ENCODE assay signal across 36 cellular contexts in the genomic region with DNA sequence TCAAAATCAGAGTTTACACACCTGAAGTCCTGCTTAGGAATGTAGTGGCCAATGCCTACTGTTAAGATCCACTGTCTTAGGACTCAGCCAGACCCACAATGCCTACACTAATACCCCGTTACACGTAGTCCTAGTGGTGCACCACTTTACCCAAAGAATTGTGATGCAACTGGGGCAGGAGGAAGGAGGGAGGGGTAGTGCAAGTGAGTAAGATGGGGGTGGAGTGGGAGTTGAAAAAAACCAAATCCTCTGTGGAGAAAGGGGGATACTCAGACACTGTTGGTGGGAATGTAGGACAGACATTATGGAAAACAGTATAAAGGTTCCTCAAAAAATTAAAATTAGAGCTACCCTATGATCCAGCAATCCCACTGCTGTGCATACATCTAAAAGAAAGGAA. TPM values are rescaled to one million over a fixed set of nuclear protein-coding genes. Genes with fewer than 3 reads are reported as not detected.
"Had no signal": no experiment of that assay in that cellular context is flagged by ENCODE, and none has a peak within 500 bp of the region (broad histone marks: within the 10 kb centered on the region; RNA-seq: fewer than 3 reads in every experiment).

No MANE protein-coding gene starts in this region.

- ATAC-seq: activated CD4-positive, alpha-beta T cell treated with anti-CD3 and anti-CD28 coated beads for 36 hours; activated CD4-positive, CD25-positive, alpha-beta regulatory T cell treated with anti-CD3 and anti-CD28 coated beads, Interleukin-2, amount 50 U/mL, for 24 hours; activated CD8-positive, alpha-beta memory T cell treated with anti-CD3 and anti-CD28 coated beads, Interleukin-2, amount 10 ng/mL, durations not matched to agents 7 days and 5 days; activated CD8-positive, alpha-beta T cell treated with anti-CD3 and anti-CD28 coated beads, Interleukin-2, amount 10 ng/mL, durations not matched to agents 7 days and 5 days; activated naive CD4-positive, alpha-beta T cell treated with anti-CD3 and anti-CD28 coated beads, Interleukin-2, amount 50 U/mL, for 72 hours; activated T-cell treated with anti-CD3 and anti-CD28 coated beads, Interleukin-2, amount 50 U/mL, for 4 hours; activated T-cell treated with anti-CD3 and anti-CD28 coated beads, Interleukin-2, amount 50 U/mL, for 72 hours; activated T-helper 17 cell treated with anti-CD3 and anti-CD28 coated beads, Interleukin-2, amount 50 U/mL, for 72 hours; body of pancreas; WTC11 had no signal

- H3K36me3 ChIP-seq: adrenal gland, brain microvascular endothelial cell, breast epithelium, cardiac muscle cell, WERI-Rb-1 had no signal

- H3K4me1 ChIP-seq: adrenal gland, body of pancreas, breast epithelium had no signal

- H3K27me3 ChIP-seq: adrenal gland, body of pancreas, brain microvascular endothelial cell, breast epithelium, cardiac muscle cell had no signal

- H3K4me3 ChIP-seq: adrenal gland, body of pancreas, breast epithelium, cardiac muscle cell had no signal

- H3K9me3 ChIP-seq: adrenal gland, body of pancreas, breast epithelium had no signal

- H3K27ac ChIP-seq: adrenal gland, body of pancreas, brain microvascular endothelial cell, breast epithelium, cardiac muscle cell, WERI-Rb-1 had no signal

- DNase-seq: activated CD4-positive, alpha-beta memory T cell treated with anti-CD3 and anti-CD28 coated beads, Interleukin-2, amount 10 ng/mL, durations not matched to agents 7 days and 5 days; activated CD4-positive, alpha-beta T cell treated with anti-CD3 and anti-CD28 coated beads for 1 hour; activated CD4-positive, alpha-beta T cell treated with anti-CD3 and anti-CD28 coated beads for 36 hours; activated CD4-positive, alpha-beta T cell treated with anti-CD3 and anti-CD28 coated beads for 48 hours; activated CD4-positive, alpha-beta T cell treated with anti-CD3 and anti-CD28 coated beads, Interleukin-2, amount 10 ng/mL, durations not matched to agents 7 days and 5 days; activated CD4-positive, alpha-beta T cell treated with anti-CD3 and anti-CD28 coated beads, Interleukin-2, amount 50 U/mL, for 48 hours; activated CD4-positive, CD25-positive, alpha-beta regulatory T cell; activated CD8-positive, alpha-beta memory T cell treated with anti-CD3 and anti-CD28 coated beads for 24 hours; activated CD8-positive, alpha-beta memory T cell treated with anti-CD3 and anti-CD28 coated beads, Interleukin-2, amount 10 ng/mL, durations not matched to agents 7 days and 5 days; activated CD8-positive, alpha-beta memory T cell treated with anti-CD3 and anti-CD28 coated beads, Interleukin-2, amount 50 U/mL, for 48 hours; activated CD8-positive, alpha-beta T cell treated with anti-CD3 and anti-CD28 coated beads, Interleukin-2, amount 10 ng/mL, durations not matched to agents 7 days and 5 days; activated effector memory CD4-positive, alpha-beta T cell treated with anti-CD3 and anti-CD28 coated beads, Interleukin-2, amount 50 U/mL, for 16 hours; activated gamma-delta T cell treated with Interleukin-2 at 50 U/mL for 16 hours; activated naive CD4-positive, alpha-beta T cell; activated naive CD4-positive, alpha-beta T cell treated with anti-CD3 and anti-CD28 coated beads for 36 hours; activated naive CD4-positive, alpha-beta T cell treated with anti-CD3 and anti-CD28 coated beads, Interleukin-2, amount 50 U/mL, for 16 hours; activated naive CD8-positive, alpha-beta T cell treated with anti-CD3 and anti-CD28 coated beads for 36 hours; activated T-cell treated with anti-CD3 and anti-CD28 coated beads, Interleukin-2, amount 50 U/mL, for 4 hours; activated T-cell treated with anti-CD3 and anti-CD28 coated beads, Interleukin-2, amount 50 U/mL, for 72 hours; adrenal gland; amniotic stem cell; aorta; body of pancreas; brain microvascular endothelial cell; caudate nucleus; cerebellar nuclear complex; T-helper 1 cell; T-helper 2 cell; T-helper 9 cell; WERI-Rb-1 had no signal

RNA-seq across cellular contexts. Expression of a gene that starts 19.5 kb away (rescaled TPM):
- total RNA-seq: activated CD4-positive, alpha-beta memory T cell treated with anti-CD3 and anti-CD28 coated beads, Interleukin-2, amount 10 ng/mL, durations not matched to agents 7 days and 5 days; activated CD4-positive, alpha-beta T cell treated with anti-CD3 and anti-CD28 coated beads for 36 hours; activated CD4-positive, alpha-beta T cell treated with anti-CD3 and anti-CD28 coated beads, Interleukin-2, amount 10 ng/mL, durations not matched to agents 7 days and 5 days; activated CD8-positive, alpha-beta memory T cell treated with anti-CD3 and anti-CD28 coated beads, Interleukin-2, amount 10 ng/mL, durations not matched to agents 7 days and 5 days; activated CD8-positive, alpha-beta T cell treated with anti-CD3 and anti-CD28 coated beads, Interleukin-2, amount 10 ng/mL, durations not matched to agents 7 days and 5 days; activated naive CD4-positive, alpha-beta T cell treated with anti-CD3 and anti-CD28 coated beads for 36 hours; activated naive CD4-positive, alpha-beta T cell treated with anti-CD3 and anti-CD28 coated beads, Interleukin-2, amount 50 U/mL, for 72 hours; activated T-cell treated with anti-CD3 and anti-CD28 coated beads, Interleukin-2, amount 50 U/mL, for 4 hours; activated T-cell treated with anti-CD3 and anti-CD28 coated beads, Interleukin-2, amount 50 U/mL, for 72 hours; activated T-helper 17 cell treated with anti-CD3 and anti-CD28 coated beads, Interleukin-2, amount 50 U/mL, for 72 hours had no signal
